Comparison of ENCODE assay signal across 22 cellular contexts in genomic region chr13:100333141-100333540, GRCh38.
DNase-seq lines count a peak whose midpoint lies in the region; ATAC-seq lines count a peak whose summit lies in the region.
"Had no signal": no experiment of that assay in that cellular context is flagged by ENCODE, and none has a peak within 500 bp of the region (broad histone marks: within the 10 kb centered on the region; RNA-seq: fewer than 3 reads in every experiment).

No MANE protein-coding gene starts in this region.

- ATAC-seq in HG03196 (IDR thresholded peaks at IDR 0.05; ENCODE audit: unreplicated experiment) = no peak
- ATAC-seq: GM12878, GM23338, T-cell had no signal

- no peak overlapping the region for H3K4me3 Mint-ChIP-seq in T-helper 1 cell treated with Interleukin-12 subunit alpha and Interleukin-12 subunit beta and Interleukin-4 antibody, amounts not matched to agents 30 μg/mL and 1 μg/mL, for 36 hours
- H3K4me3 Mint-ChIP-seq: GM23338, T-cell had no signal

- peaks cover 38% of the 10 kb centered on the region for H3K36me3 Mint-ChIP-seq in T-helper 1 cell treated with Interleukin-12 subunit alpha and Interleukin-12 subunit beta and Interleukin-4 antibody, amounts not matched to agents 30 μg/mL and 1 μg/mL, for 36 hours (ENCODE audit: low read depth)

- peaks cover 23% of the 10 kb centered on the region for H3K9me3 Mint-ChIP-seq in T-helper 1 cell treated with Interleukin-12 subunit alpha and Interleukin-12 subunit beta and Interleukin-4 antibody, amounts not matched to agents 30 μg/mL and 1 μg/mL, for 36 hours

- H3K27ac Mint-ChIP-seq in T-helper 1 cell treated with Interleukin-12 subunit alpha and Interleukin-12 subunit beta and Interleukin-4 antibody, amounts not matched to agents 30 μg/mL and 1 μg/mL, for 36 hours = peak overlapping the region; percentile 13
- H3K27ac Mint-ChIP-seq: GM23338, T-cell had no signal

- no peaks in the 10 kb centered on the region for H3K27me3 Mint-ChIP-seq in T-helper 1 cell treated with Interleukin-12 subunit alpha and Interleukin-12 subunit beta and Interleukin-4 antibody, amounts not matched to agents 30 μg/mL and 1 μg/mL, for 36 hours (ENCODE audit: low read depth)
- H3K27me3 Mint-ChIP-seq: T-cell had no signal

- peaks cover 18% of the 10 kb centered on the region for H3K4me1 Mint-ChIP-seq in T-helper 1 cell treated with Interleukin-12 subunit alpha and Interleukin-12 subunit beta and Interleukin-4 antibody, amounts not matched to agents 30 μg/mL and 1 μg/mL, for 36 hours (ENCODE audit: low read depth)

- DNase-seq in T-helper 1 cell (no peak), NCI-H2171 treated with DMSO at 0.1 percent for 48 hours (lab: John Stamatoyannopoulos, UW) (peak; percentile 90), RPMI7951 (ENCODE audit: low read depth) (peak; percentile 4), T-helper 2 cell (no peak), OCI-M2 (lab: John Stamatoyannopoulos, UW; ENCODE audit: unreplicated experiment) (no peak), NCI-H2107 (lab: John Stamatoyannopoulos, UW) (no peak)
- DNase-seq: 8988T; ACHN; Calu3; GDM1; NCI-H1048; NCI-H1417; NCI-H1930; NCI-H2227 treated with DMSO at 0.1 percent for 48 hours; NCI-H748 treated with DMSO at 0.1 percent for 48 hours; NK-92 treated with Interleukin-12 subunit alpha and Interleukin-12 subunit beta, amount 100 ng/mL, for 24 hours; SHP77; T-cell had no signal

Comparison
In these comparisons a context has a peak if more than half of its experiments do, and no peak if none do; other contexts are left out.
1. DNase-seq: peak in NCI-H2171 treated with DMSO at 0.1 percent for 48 hours (single experiment) and RPMI7951 (single experiment); none in T-helper 1 cell (0 of 5), T-helper 2 cell (0 of 5), OCI-M2 (single experiment) and NCI-H2107 (single experiment).